In the genomic region with DNA sequence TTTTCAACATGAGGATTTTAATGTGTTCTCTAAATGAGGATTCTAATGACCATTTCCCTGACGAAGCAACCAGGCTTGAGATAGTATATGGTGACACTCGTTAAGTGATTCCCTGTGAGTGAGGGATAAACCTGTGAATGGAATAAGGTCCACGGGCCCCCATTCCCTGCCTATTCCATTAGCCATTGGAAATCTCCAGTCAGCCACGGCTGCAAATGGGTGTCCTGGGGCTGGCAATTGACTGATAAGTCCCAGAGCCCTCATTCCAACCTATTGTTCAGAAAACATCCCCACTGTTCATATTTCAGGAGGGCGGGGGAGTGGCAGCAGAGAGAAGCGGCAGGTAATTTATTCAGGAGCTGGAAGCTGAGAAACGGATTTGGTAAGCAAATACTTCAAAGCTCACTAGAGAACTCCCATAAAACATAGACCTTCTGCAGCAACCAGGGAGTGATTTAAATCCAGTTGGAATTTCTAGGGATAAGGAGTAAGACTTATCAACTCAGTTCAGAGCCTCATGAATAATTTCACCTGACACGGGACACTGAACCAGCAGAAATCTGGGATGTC, we compare ENCODE assay signal across 1 cellular context.
TF ChIP-seq lines count a peak whose summit lies in the region.

No MANE protein-coding gene starts in this region.

TF ChIP-seq in H1, 55 proteins besides CTCF, POLR2A, EP300 and RAD21 (continued from another document):
- TF ChIP-seq, protein P1, sequence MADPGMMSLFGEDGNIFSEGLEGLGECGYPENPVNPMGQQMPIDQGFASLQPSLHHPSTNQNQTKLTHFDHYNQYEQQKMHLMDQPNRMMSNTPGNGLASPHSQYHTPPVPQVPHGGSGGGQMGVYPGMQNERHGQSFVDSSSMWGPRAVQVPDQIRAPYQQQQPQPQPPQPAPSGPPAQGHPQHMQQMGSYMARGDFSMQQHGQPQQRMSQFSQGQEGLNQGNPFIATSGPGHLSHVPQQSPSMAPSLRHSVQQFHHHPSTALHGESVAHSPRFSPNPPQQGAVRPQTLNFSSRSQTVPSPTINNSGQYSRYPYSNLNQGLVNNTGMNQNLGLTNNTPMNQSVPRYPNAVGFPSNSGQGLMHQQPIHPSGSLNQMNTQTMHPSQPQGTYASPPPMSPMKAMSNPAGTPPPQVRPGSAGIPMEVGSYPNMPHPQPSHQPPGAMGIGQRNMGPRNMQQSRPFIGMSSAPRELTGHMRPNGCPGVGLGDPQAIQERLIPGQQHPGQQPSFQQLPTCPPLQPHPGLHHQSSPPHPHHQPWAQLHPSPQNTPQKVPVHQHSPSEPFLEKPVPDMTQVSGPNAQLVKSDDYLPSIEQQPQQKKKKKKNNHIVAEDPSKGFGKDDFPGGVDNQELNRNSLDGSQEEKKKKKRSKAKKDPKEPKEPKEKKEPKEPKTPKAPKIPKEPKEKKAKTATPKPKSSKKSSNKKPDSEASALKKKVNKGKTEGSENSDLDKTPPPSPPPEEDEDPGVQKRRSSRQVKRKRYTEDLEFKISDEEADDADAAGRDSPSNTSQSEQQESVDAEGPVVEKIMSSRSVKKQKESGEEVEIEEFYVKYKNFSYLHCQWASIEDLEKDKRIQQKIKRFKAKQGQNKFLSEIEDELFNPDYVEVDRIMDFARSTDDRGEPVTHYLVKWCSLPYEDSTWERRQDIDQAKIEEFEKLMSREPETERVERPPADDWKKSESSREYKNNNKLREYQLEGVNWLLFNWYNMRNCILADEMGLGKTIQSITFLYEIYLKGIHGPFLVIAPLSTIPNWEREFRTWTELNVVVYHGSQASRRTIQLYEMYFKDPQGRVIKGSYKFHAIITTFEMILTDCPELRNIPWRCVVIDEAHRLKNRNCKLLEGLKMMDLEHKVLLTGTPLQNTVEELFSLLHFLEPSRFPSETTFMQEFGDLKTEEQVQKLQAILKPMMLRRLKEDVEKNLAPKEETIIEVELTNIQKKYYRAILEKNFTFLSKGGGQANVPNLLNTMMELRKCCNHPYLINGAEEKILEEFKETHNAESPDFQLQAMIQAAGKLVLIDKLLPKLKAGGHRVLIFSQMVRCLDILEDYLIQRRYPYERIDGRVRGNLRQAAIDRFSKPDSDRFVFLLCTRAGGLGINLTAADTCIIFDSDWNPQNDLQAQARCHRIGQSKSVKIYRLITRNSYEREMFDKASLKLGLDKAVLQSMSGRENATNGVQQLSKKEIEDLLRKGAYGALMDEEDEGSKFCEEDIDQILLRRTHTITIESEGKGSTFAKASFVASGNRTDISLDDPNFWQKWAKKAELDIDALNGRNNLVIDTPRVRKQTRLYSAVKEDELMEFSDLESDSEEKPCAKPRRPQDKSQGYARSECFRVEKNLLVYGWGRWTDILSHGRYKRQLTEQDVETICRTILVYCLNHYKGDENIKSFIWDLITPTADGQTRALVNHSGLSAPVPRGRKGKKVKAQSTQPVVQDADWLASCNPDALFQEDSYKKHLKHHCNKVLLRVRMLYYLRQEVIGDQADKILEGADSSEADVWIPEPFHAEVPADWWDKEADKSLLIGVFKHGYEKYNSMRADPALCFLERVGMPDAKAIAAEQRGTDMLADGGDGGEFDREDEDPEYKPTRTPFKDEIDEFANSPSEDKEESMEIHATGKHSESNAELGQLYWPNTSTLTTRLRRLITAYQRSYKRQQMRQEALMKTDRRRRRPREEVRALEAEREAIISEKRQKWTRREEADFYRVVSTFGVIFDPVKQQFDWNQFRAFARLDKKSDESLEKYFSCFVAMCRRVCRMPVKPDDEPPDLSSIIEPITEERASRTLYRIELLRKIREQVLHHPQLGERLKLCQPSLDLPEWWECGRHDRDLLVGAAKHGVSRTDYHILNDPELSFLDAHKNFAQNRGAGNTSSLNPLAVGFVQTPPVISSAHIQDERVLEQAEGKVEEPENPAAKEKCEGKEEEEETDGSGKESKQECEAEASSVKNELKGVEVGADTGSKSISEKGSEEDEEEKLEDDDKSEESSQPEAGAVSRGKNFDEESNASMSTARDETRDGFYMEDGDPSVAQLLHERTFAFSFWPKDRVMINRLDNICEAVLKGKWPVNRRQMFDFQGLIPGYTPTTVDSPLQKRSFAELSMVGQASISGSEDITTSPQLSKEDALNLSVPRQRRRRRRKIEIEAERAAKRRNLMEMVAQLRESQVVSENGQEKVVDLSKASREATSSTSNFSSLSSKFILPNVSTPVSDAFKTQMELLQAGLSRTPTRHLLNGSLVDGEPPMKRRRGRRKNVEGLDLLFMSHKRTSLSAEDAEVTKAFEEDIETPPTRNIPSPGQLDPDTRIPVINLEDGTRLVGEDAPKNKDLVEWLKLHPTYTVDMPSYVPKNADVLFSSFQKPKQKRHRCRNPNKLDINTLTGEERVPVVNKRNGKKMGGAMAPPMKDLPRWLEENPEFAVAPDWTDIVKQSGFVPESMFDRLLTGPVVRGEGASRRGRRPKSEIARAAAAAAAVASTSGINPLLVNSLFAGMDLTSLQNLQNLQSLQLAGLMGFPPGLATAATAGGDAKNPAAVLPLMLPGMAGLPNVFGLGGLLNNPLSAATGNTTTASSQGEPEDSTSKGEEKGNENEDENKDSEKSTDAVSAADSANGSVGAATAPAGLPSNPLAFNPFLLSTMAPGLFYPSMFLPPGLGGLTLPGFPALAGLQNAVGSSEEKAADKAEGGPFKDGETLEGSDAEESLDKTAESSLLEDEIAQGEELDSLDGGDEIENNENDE (IDR thresholded peaks at IDR 0.05; ENCODE audit: insufficient replicate concordance, low read length): no peak
